Comparison of ENCODE assay signal across 9 cellular contexts in the genomic region with DNA sequence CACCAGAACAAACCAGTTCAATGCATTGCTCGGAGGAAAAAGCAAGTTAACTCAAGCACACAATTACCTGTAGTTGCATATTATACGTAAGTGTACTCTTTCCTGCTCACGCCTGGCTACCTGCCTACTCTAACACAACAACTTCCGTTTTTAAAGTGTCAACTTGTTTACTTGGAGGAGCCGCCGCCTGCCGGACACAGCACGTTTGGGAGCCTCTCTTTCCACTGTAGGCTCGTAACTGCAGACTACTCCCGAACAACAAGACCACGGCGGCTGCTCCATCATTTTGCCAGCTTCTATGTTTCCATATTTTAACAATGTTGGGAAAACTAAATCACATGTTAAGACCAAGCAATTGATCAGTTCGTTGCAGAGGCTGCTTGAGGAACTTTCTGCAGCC. TPM values are rescaled to one million over a fixed set of nuclear protein-coding genes. Genes with fewer than 3 reads are reported as not detected.
DNase-seq lines count a peak whose midpoint lies in the region; ATAC-seq and TF ChIP-seq lines count a peak whose summit lies in the region.
"Had no signal": no experiment of that assay in that cellular context is flagged by ENCODE, and none has a peak within 500 bp of the region (broad histone marks: within the 10 kb centered on the region; RNA-seq: fewer than 3 reads in every experiment).

No MANE protein-coding gene starts in this region.

- H3K4me1 Mint-ChIP-seq in activated T-cell treated with anti-CD3 and anti-CD28 coated beads, Interleukin-2, amount 50 U/mL, for 24 hours (ENCODE audit: low read depth) = no peaks in the 10 kb centered on the region

- no TSS peak for BruUV-seq in A673 (replicated peaks; lab: Mats Ljungman, UMichigan)
- no TSS peak for BruUV-seq in mammary epithelial cell (replicated peaks; lab: Mats Ljungman, UMichigan)

- H3K9ac ChIP-seq in mammary epithelial cell (ENCODE audit: insufficient read depth, low read length) = no peak overlapping the region

- H2AFZ ChIP-seq in mammary epithelial cell (ENCODE audit: low read depth, low read length) = peak overlapping the region; percentile 89

- H3K4me2 ChIP-seq in mammary epithelial cell (ENCODE audit: insufficient read depth, low read depth, low read length) = peak overlapping the region; percentile 100

- CTCF ChIA-PET in A673 (lab: Charles Lee) (no interaction called here), mammary epithelial cell (lab: Charles Lee; ENCODE audit: low non-redundant PET) (no interaction called here)

- H3K36me3 ChIP-seq in A673 (ENCODE audit: insufficient read depth, low read length, poor library complexity, severe bottlenecking) = no peaks in the 10 kb centered on the region
- H3K36me3 ChIP-seq in mammary epithelial cell (ENCODE audit: insufficient read depth, low read length) = no peaks in the 10 kb centered on the region
- no peaks in the 10 kb centered on the region for H3K36me3 ChIP-seq in lung (ENCODE audit: control insufficient read depth in 2 of 2, insufficient read depth in 2 of 2, low read length in 2 of 2)

- H3K27ac Mint-ChIP-seq in activated T-cell treated with anti-CD3 and anti-CD28 coated beads, Interleukin-2, amount 50 U/mL, for 24 hours = no peak overlapping the region

- POLR2A ChIA-PET in A673 (lab: Charles Lee; ENCODE audit: low non-redundant PET) = no interaction called here

- in situ Hi-C loops in mammary epithelial cell (cut with MboI; ENCODE audit: low sequenced_read_pairs in 2 of 2) = no loop called here

- peaks cover 2% of the 10 kb centered on the region for H3K9me3 Mint-ChIP-seq in activated T-cell treated with anti-CD3 and anti-CD28 coated beads, Interleukin-2, amount 50 U/mL, for 24 hours

- no peak for TF ChIP-seq EP300 in Ishikawa (IDR thresholded peaks at IDR 0.05; ENCODE audit: borderline replicate concordance)

- peak overlapping the region; percentile 61 for H3K4me3 ChIP-seq in A673 (ENCODE audit: low read depth, low read length, poor library complexity, severe bottlenecking)
- H3K4me3 ChIP-seq in mammary epithelial cell (replicated peaks in 1 of 3; ENCODE audit: insufficient read depth in 1 of 3, low read depth in 2 of 3, low read length in 3 of 3) = peak overlapping the region; percentile 31 to 58 (median 49)
- H3K4me3 ChIP-seq in lung = no peak overlapping the region

- DNase-seq in A673 (ENCODE audit: low spot score) = peak; percentile 68
- DNase-seq in mammary epithelial cell = peak; percentile 33
- peak; percentile 42 for DNase-seq in lung (ENCODE audit: low spot score)
- no peak for DNase-seq in activated T-cell treated with anti-CD3 and anti-CD28 coated beads, Interleukin-2, amount 50 U/mL, for 24 hours
- no peak for DNase-seq in NCI-H187 (lab: John Stamatoyannopoulos, UW)
- DNase-seq in AML-193 (lab: John Stamatoyannopoulos, UW) = no peak

- H3K27me3 ChIP-seq in A673 (replicated peaks; ENCODE audit: insufficient read depth, low read depth, low read length, poor library complexity) (peaks cover 5% of the 10 kb centered on the region), mammary epithelial cell (ENCODE audit: insufficient read depth, low read length) (no peaks in the 10 kb centered on the region), lung (ENCODE audit: control insufficient read depth, insufficient read depth) (no peaks in the 10 kb centered on the region)

- peaks cover 34% of the 10 kb centered on the region for H3K27me3 Mint-ChIP-seq in activated T-cell treated with anti-CD3 and anti-CD28 coated beads, Interleukin-2, amount 50 U/mL, for 24 hours

- H3K79me2 ChIP-seq in mammary epithelial cell (ENCODE audit: insufficient read depth, low read length) = no peaks in the 10 kb centered on the region

- no peak overlapping the region for H3K4me3 Mint-ChIP-seq in activated T-cell treated with anti-CD3 and anti-CD28 coated beads, Interleukin-2, amount 50 U/mL, for 24 hours

- peaks cover 6% of the 10 kb centered on the region for H3K4me1 ChIP-seq in A673 (ENCODE audit: insufficient read depth, low read length, poor library complexity, severe bottlenecking)
- H3K4me1 ChIP-seq in mammary epithelial cell (ENCODE audit: insufficient read depth, low read length) = peaks cover 10% of the 10 kb centered on the region
- H3K4me1 ChIP-seq in lung (ENCODE audit: control insufficient read depth in 2 of 2, insufficient read depth in 2 of 2, low read length in 2 of 2) = peaks cover 0 to 6% of the 10 kb centered on the region in 2 donors

- no peaks in the 10 kb centered on the region for H3K9me3 ChIP-seq in A673 (ENCODE audit: low read depth, low read length, poor library complexity, severe bottlenecking)
- H3K9me3 ChIP-seq in mammary epithelial cell (replicated peaks; ENCODE audit: insufficient read depth, low read length) = no peaks in the 10 kb centered on the region
- peaks cover 0 to 2% of the 10 kb centered on the region in 2 donors for H3K9me3 ChIP-seq in lung (ENCODE audit: control insufficient read depth in 2 of 2, insufficient read depth in 1 of 2, low read length in 1 of 2)

- 6% methylated on average over 11 of the region's 13 CpGs for WGBS in mammary epithelial cell (ENCODE audit: low coverage, missing lambda C conversion rate)
- WGBS in lung, 2 donors = 4 to 10% methylated on average over 13 of the region's 13 CpGs

- no peaks in the 10 kb centered on the region for H3K36me3 Mint-ChIP-seq in activated T-cell treated with anti-CD3 and anti-CD28 coated beads, Interleukin-2, amount 50 U/mL, for 24 hours (ENCODE audit: low read depth)

- TF ChIP-seq CTCF in A673 (conservative IDR thresholded peaks at IDR 0.05; ENCODE audit: low read depth, low read length) (peak; percentile 52), mammary epithelial cell (conservative IDR thresholded peaks at IDR 0.05 in 1 of 2, IDR thresholded peaks at IDR 0.05 in 1 of 2; ENCODE audit: extremely low read depth in 1 of 2, insufficient read depth in 1 of 2, low read depth in 1 of 2, low read length in 2 of 2) (peak; percentile 21 to 30), lung (IDR thresholded peaks at IDR 0.05; ENCODE audit: control extremely low read depth, extremely low read depth) (no peak)

- H3K27ac ChIP-seq in A673 (ENCODE audit: low read depth, low read length, poor library complexity, severe bottlenecking) = no peak overlapping the region
- no peak overlapping the region for H3K27ac ChIP-seq in mammary epithelial cell (ENCODE audit: insufficient read depth, low read depth, low read length)
- no peak overlapping the region for H3K27ac ChIP-seq in lung (ENCODE audit: low read depth in 1 of 2, low read length in 1 of 2)

- ATAC-seq in lung (ENCODE audit: insufficient read depth, low FRiP score) (no peak), GM19395 (IDR thresholded peaks at IDR 0.05; ENCODE audit: unreplicated experiment) (no peak)

- intact Hi-C loops in A673 (cut with micrococcal nuclease; ENCODE audit: unreplicated experiment) (loop anchor here (1.0 to 5.0 kb wide), 2 partner anchors 82 to 257 kb away; no protein-coding TSS in a partner anchor), mammary epithelial cell (cut with micrococcal nuclease) (loop anchor here (2.0 kb wide), 1 partner anchor 258 kb away; no protein-coding TSS in a partner anchor)

- no peaks in the 10 kb centered on the region for H4K20me1 ChIP-seq in mammary epithelial cell (ENCODE audit: insufficient read depth, low read length)

- peak; percentile 35; the same call in 1 of the 2 replicates for TF ChIP-seq RAD21 in Ishikawa (IDR thresholded peaks at IDR 0.05; ENCODE audit: low read depth)

- dilution Hi-C loops in mammary epithelial cell (cut with HindIII; ENCODE audit: low sequenced_read_pairs) = no loop called here

TF ChIP-seq in Ishikawa, 13 proteins besides CTCF, POLR2A, EP300 and RAD21:
- TF ChIP-seq TCF12 (IDR thresholded peaks at IDR 0.05; ENCODE audit: low read depth) = 0 out of 2 replicates have a peak, but pooled peaks have one; percentile 32
- TF ChIP-seq FOXM1 (IDR thresholded peaks at IDR 0.05; ENCODE audit: borderline replicate concordance, low read depth) = no peak
- peak; percentile 2; the same call in 1 of the 2 replicates for TF ChIP-seq MAX (IDR thresholded peaks at IDR 0.05)
- TF ChIP-seq USF1 (IDR thresholded peaks at IDR 0.05) = no peak
TF ChIP-seq in Ishikawa: peak in this region for 2.

RNA-seq across cellular contexts. Expression of gene MTNR1A, which starts 0.9 kb away (rescaled TPM):
- 1.2 and 3.0 TPM in 2 replicates for total RNA-seq in A673 (2021)
- total RNA-seq in mammary epithelial cell = under 1 TPM in 1 of 2 donors, not detected in 1; 0.67 TPM
- 0.16 TPM for polyA plus RNA-seq in mammary epithelial cell
- polyA minus RNA-seq in mammary epithelial cell = not detected
- total RNA-seq in lung = under 1 TPM in 1 of 2 donors, not detected in 1; 0.51 TPM
- under 1 TPM in 1 of 2 donors, not detected in 1; 0.16 TPM for polyA plus RNA-seq in lung
- total RNA-seq: mononuclear cell had no signal

Comparison
In these comparisons a context has a peak if more than half of its experiments do, and no peak if none do; other contexts are left out.
1. DNase-seq: peak in A673 (single experiment), mammary epithelial cell (single experiment) and lung (single experiment); none in activated T-cell treated with anti-CD3 and anti-CD28 coated beads, Interleukin-2, amount 50 U/mL, for 24 hours (single experiment), NCI-H187 (0 of 2) and AML-193 (0 of 2).